Comparison of ENCODE assay signal across 8 cellular contexts in genomic region chr2:65485839-65486238, GRCh38.
"Had no signal": no experiment of that assay in that cellular context is flagged by ENCODE, and none has a peak within 500 bp of the region (broad histone marks: within the 10 kb centered on the region; RNA-seq: fewer than 3 reads in every experiment).

No MANE protein-coding gene starts in this region.

- H3K4me3 ChIP-seq: GM12878 had no signal

- ATAC-seq: GM12878 had no signal

- FAIRE-seq: G401.6, GM12878, GM12891, GM12892, GM18507, GM19239 had no signal

- DNase-seq: GDM1, GF-D8 had no signal
